In the genomic region with DNA sequence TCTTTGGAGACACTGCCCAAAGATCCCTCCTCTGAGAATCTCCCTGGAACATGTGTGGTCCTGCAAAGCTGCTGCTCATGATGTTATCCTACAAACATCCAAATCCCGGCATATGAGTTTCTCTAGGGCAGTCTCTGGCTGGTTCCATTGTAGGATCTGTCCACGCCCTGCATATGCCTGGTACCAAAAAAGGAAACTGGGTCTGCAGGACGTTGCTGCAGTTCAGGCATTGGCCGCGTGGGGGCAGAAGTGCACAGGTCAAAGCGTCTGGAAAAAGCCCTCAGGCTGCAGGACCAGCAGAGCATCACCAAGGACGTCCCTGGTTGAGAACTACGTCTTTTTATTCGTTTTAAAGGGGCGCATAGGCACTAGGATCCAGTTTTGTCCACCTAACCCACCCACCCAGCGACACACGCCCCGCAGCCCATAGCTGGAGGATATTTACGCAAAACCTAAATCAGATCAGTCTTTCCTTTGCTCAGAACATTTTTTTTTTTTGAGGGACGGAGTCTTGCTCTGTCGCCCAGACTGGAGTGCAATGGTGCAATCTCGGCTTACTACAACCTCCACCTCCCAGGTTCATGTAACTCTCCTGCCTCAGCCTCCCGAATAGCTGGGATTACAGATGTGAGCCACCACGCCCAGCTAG, we compare ENCODE assay signal across 1 cellular context.
TF ChIP-seq lines count a peak whose summit lies in the region.

No MANE protein-coding gene starts in this region.

TF ChIP-seq in HepG2, 621 proteins besides CTCF, POLR2A, EP300 and RAD21 (continues in another document):
- TF ChIP-seq GABPA (IDR thresholded peaks at IDR 0.05; ENCODE audit: low read depth, low read length): no peak
- TF ChIP-seq GABPA (CRISPR knock-in tag; IDR thresholded peaks at IDR 0.05; ENCODE audit: low read depth): peak; percentile 58
- 0 out of 2 replicates have a peak, but pooled peaks have one; percentile 18 for TF ChIP-seq ARID3A (IDR thresholded peaks at IDR 0.05; ENCODE audit: low read depth, low read length)
- peak; percentile 27; the same call in 1 of the 3 replicates for TF ChIP-seq MXI1 (IDR thresholded peaks at IDR 0.05; ENCODE audit: borderline replicate concordance, low read depth, low read length)
- TF ChIP-seq, protein P1, sequence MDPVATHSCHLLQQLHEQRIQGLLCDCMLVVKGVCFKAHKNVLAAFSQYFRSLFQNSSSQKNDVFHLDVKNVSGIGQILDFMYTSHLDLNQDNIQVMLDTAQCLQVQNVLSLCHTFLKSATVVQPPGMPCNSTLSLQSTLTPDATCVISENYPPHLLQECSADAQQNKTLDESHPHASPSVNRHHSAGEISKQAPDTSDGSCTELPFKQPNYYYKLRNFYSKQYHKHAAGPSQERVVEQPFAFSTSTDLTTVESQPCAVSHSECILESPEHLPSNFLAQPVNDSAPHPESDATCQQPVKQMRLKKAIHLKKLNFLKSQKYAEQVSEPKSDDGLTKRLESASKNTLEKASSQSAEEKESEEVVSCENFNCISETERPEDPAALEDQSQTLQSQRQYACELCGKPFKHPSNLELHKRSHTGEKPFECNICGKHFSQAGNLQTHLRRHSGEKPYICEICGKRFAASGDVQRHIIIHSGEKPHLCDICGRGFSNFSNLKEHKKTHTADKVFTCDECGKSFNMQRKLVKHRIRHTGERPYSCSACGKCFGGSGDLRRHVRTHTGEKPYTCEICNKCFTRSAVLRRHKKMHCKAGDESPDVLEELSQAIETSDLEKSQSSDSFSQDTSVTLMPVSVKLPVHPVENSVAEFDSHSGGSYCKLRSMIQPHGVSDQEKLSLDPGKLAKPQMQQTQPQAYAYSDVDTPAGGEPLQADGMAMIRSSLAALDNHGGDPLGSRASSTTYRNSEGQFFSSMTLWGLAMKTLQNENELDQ (CRISPR knock-in tag; IDR thresholded peaks at IDR 0.05; ENCODE audit: borderline replicate concordance): no peak
- no peak for TF ChIP-seq ZNF703 (CRISPR knock-in tag; IDR thresholded peaks at IDR 0.05; ENCODE audit: borderline replicate concordance)
- peak; percentile 34; the same call in 1 of the 2 replicates for TF ChIP-seq RXRB (CRISPR knock-in tag; IDR thresholded peaks at IDR 0.05; ENCODE audit: borderline replicate concordance)
- TF ChIP-seq, protein P2, sequence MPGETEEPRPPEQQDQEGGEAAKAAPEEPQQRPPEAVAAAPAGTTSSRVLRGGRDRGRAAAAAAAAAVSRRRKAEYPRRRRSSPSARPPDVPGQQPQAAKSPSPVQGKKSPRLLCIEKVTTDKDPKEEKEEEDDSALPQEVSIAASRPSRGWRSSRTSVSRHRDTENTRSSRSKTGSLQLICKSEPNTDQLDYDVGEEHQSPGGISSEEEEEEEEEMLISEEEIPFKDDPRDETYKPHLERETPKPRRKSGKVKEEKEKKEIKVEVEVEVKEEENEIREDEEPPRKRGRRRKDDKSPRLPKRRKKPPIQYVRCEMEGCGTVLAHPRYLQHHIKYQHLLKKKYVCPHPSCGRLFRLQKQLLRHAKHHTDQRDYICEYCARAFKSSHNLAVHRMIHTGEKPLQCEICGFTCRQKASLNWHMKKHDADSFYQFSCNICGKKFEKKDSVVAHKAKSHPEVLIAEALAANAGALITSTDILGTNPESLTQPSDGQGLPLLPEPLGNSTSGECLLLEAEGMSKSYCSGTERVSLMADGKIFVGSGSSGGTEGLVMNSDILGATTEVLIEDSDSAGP (CRISPR knock-in tag; IDR thresholded peaks at IDR 0.05; ENCODE audit: borderline replicate concordance): 0 out of 2 replicates have a peak, but pooled peaks have one; percentile 30
- TF ChIP-seq KDM5B (CRISPR knock-in tag; IDR thresholded peaks at IDR 0.05; ENCODE audit: borderline replicate concordance): peak; percentile 24; the same call in 1 of the 2 replicates
- TF ChIP-seq ZNF660 (CRISPR knock-in tag; IDR thresholded peaks at IDR 0.05; ENCODE audit: borderline replicate concordance, low read depth): no peak
- TF ChIP-seq, protein P3, sequence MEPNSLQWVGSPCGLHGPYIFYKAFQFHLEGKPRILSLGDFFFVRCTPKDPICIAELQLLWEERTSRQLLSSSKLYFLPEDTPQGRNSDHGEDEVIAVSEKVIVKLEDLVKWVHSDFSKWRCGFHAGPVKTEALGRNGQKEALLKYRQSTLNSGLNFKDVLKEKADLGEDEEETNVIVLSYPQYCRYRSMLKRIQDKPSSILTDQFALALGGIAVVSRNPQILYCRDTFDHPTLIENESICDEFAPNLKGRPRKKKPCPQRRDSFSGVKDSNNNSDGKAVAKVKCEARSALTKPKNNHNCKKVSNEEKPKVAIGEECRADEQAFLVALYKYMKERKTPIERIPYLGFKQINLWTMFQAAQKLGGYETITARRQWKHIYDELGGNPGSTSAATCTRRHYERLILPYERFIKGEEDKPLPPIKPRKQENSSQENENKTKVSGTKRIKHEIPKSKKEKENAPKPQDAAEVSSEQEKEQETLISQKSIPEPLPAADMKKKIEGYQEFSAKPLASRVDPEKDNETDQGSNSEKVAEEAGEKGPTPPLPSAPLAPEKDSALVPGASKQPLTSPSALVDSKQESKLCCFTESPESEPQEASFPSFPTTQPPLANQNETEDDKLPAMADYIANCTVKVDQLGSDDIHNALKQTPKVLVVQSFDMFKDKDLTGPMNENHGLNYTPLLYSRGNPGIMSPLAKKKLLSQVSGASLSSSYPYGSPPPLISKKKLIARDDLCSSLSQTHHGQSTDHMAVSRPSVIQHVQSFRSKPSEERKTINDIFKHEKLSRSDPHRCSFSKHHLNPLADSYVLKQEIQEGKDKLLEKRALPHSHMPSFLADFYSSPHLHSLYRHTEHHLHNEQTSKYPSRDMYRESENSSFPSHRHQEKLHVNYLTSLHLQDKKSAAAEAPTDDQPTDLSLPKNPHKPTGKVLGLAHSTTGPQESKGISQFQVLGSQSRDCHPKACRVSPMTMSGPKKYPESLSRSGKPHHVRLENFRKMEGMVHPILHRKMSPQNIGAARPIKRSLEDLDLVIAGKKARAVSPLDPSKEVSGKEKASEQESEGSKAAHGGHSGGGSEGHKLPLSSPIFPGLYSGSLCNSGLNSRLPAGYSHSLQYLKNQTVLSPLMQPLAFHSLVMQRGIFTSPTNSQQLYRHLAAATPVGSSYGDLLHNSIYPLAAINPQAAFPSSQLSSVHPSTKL (CRISPR knock-in tag; IDR thresholded peaks at IDR 0.05): peak; percentile 15; the same call in 1 of the 2 replicates
- no peak for TF ChIP-seq NR2F6 (IDR thresholded peaks at IDR 0.05)
- TF ChIP-seq NR2F6 (CRISPR knock-in tag; IDR thresholded peaks at IDR 0.05): peak; percentile 36; the same call in 1 of the 2 replicates
- TF ChIP-seq, protein P4, sequence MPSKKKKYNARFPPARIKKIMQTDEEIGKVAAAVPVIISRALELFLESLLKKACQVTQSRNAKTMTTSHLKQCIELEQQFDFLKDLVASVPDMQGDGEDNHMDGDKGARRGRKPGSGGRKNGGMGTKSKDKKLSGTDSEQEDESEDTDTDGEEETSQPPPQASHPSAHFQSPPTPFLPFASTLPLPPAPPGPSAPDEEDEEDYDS (CRISPR knock-in tag; IDR thresholded peaks at IDR 0.05): no peak
- no peak for TF ChIP-seq CCDC6 (CRISPR knock-in tag; IDR thresholded peaks at IDR 0.05)
- TF ChIP-seq XRCC5 (optimal IDR thresholded peaks at IDR 0.05; ENCODE audit: low read length): peak; percentile 84
- TF ChIP-seq ZNF614 (CRISPR knock-in tag; IDR thresholded peaks at IDR 0.05; ENCODE audit: borderline replicate concordance): peak; percentile 55; the same call in 1 of the 2 replicates
- TF ChIP-seq FOSL2 (CRISPR knock-in tag; IDR thresholded peaks at IDR 0.05): peak; percentile 15; the same call in 1 of the 2 replicates
- TF ChIP-seq, protein P5, sequence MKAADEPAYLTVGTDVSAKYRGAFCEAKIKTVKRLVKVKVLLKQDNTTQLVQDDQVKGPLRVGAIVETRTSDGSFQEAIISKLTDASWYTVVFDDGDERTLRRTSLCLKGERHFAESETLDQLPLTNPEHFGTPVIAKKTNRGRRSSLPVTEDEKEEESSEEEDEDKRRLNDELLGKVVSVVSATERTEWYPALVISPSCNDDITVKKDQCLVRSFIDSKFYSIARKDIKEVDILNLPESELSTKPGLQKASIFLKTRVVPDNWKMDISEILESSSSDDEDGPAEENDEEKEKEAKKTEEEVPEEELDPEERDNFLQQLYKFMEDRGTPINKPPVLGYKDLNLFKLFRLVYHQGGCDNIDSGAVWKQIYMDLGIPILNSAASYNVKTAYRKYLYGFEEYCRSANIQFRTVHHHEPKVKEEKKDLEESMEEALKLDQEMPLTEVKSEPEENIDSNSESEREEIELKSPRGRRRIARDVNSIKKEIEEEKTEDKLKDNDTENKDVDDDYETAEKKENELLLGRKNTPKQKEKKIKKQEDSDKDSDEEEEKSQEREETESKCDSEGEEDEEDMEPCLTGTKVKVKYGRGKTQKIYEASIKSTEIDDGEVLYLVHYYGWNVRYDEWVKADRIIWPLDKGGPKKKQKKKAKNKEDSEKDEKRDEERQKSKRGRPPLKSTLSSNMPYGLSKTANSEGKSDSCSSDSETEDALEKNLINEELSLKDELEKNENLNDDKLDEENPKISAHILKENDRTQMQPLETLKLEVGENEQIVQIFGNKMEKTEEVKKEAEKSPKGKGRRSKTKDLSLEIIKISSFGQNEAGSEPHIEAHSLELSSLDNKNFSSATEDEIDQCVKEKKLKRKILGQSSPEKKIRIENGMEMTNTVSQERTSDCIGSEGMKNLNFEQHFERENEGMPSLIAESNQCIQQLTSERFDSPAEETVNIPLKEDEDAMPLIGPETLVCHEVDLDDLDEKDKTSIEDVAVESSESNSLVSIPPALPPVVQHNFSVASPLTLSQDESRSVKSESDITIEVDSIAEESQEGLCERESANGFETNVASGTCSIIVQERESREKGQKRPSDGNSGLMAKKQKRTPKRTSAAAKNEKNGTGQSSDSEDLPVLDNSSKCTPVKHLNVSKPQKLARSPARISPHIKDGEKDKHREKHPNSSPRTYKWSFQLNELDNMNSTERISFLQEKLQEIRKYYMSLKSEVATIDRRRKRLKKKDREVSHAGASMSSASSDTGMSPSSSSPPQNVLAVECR (CRISPR knock-in tag; IDR thresholded peaks at IDR 0.05; ENCODE audit: borderline replicate concordance): peak; percentile 24; the same call in 1 of the 2 replicates
- peak; percentile 83 for TF ChIP-seq SMC3 (IDR thresholded peaks at IDR 0.05; ENCODE audit: low read length)
- peak; percentile 60 for TF ChIP-seq TEAD3 (CRISPR knock-in tag; optimal IDR thresholded peaks at IDR 0.05; ENCODE audit: borderline replicate concordance)
- 0 out of 2 replicates have a peak, but pooled peaks have one; percentile 34 for TF ChIP-seq IRF2 (CRISPR knock-in tag; IDR thresholded peaks at IDR 0.05)
- no peak for TF ChIP-seq CHD4 (IDR thresholded peaks at IDR 0.05; ENCODE audit: borderline replicate concordance, low read length)
- TF ChIP-seq HDAC2 (CRISPR knock-in tag; IDR thresholded peaks at IDR 0.05): 0 out of 2 replicates have a peak, but pooled peaks have one; percentile 14
- no peak for TF ChIP-seq IKZF1 (IDR thresholded peaks at IDR 0.05)
- TF ChIP-seq ZNF605 (CRISPR knock-in tag; IDR thresholded peaks at IDR 0.05): 0 out of 2 replicates have a peak, but pooled peaks have one; percentile 22
- no peak for TF ChIP-seq ZNF503 (CRISPR knock-in tag; IDR thresholded peaks at IDR 0.05)
- 0 out of 2 replicates have a peak, but pooled peaks have one; percentile 34 for TF ChIP-seq ELF3 (CRISPR knock-in tag; IDR thresholded peaks at IDR 0.05)
- TF ChIP-seq, protein P6, sequence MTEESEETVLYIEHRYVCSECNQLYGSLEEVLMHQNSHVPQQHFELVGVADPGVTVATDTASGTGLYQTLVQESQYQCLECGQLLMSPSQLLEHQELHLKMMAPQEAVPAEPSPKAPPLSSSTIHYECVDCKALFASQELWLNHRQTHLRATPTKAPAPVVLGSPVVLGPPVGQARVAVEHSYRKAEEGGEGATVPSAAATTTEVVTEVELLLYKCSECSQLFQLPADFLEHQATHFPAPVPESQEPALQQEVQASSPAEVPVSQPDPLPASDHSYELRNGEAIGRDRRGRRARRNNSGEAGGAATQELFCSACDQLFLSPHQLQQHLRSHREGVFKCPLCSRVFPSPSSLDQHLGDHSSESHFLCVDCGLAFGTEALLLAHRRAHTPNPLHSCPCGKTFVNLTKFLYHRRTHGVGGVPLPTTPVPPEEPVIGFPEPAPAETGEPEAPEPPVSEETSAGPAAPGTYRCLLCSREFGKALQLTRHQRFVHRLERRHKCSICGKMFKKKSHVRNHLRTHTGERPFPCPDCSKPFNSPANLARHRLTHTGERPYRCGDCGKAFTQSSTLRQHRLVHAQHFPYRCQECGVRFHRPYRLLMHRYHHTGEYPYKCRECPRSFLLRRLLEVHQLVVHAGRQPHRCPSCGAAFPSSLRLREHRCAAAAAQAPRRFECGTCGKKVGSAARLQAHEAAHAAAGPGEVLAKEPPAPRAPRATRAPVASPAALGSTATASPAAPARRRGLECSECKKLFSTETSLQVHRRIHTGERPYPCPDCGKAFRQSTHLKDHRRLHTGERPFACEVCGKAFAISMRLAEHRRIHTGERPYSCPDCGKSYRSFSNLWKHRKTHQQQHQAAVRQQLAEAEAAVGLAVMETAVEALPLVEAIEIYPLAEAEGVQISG (CRISPR knock-in tag; IDR thresholded peaks at IDR 0.05): 0 out of 2 replicates have a peak, but pooled peaks have one; percentile 40
- TF ChIP-seq STAG1 (CRISPR knock-in tag; IDR thresholded peaks at IDR 0.05): peak; percentile 93
- TF ChIP-seq ZNF709 (CRISPR knock-in tag; IDR thresholded peaks at IDR 0.05): no peak
- TF ChIP-seq SRF (IDR thresholded peaks at IDR 0.05; ENCODE audit: low read depth, low read length): peak; percentile 84
